8 cellular contexts compared by ENCODE assay signal in the genomic region with DNA sequence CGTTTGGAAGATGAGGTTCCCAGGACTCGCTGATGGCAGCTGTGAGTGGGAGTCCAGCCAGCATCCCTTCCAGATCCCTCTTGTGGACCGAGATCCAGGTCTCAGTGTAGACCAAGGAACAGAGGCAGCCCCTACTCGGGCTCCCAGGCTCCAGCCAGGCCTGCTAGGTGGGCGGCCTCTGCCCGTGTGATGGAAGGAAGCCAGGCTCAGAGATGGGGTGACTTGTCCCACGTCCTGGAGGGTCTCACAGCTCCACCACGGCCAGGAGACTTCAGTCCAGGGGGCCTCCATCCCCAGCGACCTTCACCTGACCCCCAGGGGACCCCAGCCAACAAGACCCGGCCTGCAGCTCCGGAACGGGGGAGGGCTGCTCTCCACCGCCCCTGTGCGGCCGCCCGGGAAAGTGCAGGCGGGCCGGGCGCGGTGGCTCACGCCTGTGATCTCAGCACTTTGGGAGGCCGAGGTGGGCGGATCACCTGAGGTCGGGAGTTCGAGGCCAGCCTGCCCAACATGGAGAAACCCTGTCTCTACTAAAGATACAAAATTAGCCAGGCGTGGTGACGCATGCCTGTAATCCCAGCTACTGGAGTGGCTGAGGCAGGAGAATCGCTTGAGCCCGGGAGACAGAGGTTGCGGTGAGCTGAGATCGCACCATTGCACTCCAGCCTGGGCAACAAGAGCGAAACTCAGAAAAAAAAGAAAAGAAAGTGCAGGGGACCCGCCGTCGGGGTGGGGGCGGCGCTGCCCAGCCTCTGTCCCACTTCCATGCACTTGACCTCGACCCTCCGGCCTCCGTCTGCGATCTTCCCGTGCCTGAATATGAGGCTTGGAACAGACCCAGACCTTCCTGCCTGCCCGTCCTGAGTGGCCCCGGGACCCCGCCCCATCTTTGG. TPM values are rescaled to one million over a fixed set of nuclear protein-coding genes. Genes with fewer than 3 reads are reported as not detected.
DNase-seq lines count a peak whose midpoint lies in the region; ATAC-seq, FAIRE-seq and TF ChIP-seq lines count a peak whose summit lies in the region.

No MANE protein-coding gene starts in this region.

- peak; percentile 18 for DNase-seq in ACHN
- DNase-seq in GM12891 (ENCODE audit: insufficient read length, low spot score) = no peak
- DNase-seq in SW480 (ENCODE audit: low spot score) = peak; percentile 53
- DNase-seq in cerebellar cortex (ENCODE audit: low spot score) = peak; percentile 77
- peak; percentile 40 for DNase-seq in myocyte (ENCODE audit: low read depth)
- no peak for DNase-seq in NCI-H2081 (lab: John Stamatoyannopoulos, UW)

- peak; percentile 74 for FAIRE-seq in GM12891 (lab: Jason Lieb, UNC)

- in situ Hi-C loops in ACHN (cut with HindIII; ENCODE audit: low pct_ligation_motif_present, low pct_unique_long_range_greater_than_20kb, low sequenced_read_pairs) = no loop called here

- ATAC-seq in GM19463 (IDR thresholded peaks at IDR 0.05; ENCODE audit: unreplicated experiment) (no peak), GM21786 (IDR thresholded peaks at IDR 0.05; ENCODE audit: unreplicated experiment) (no peak)

- TF ChIP-seq POLR2A in GM12891 (IDR thresholded peaks at IDR 0.05; ENCODE audit: low read depth, low read length) = no peak

TF ChIP-seq in GM12891, 5 proteins besides CTCF, POLR2A, EP300 and RAD21:
- TF ChIP-seq TAF1 (IDR thresholded peaks at IDR 0.05; ENCODE audit: low read depth, low read length) = no peak
- no peak for TF ChIP-seq POLR2AphosphoS5 (IDR thresholded peaks at IDR 0.05; ENCODE audit: low read depth, low read length)
- TF ChIP-seq PAX5 (IDR thresholded peaks at IDR 0.05; ENCODE audit: insufficient read depth, low read length, severe bottlenecking) = no peak
- TF ChIP-seq POU2F2 (IDR thresholded peaks at IDR 0.05; ENCODE audit: low read depth, low read length) = no peak
- TF ChIP-seq SPI1 (IDR thresholded peaks at IDR 0.05; ENCODE audit: low read depth, low read length) = no peak

RNA-seq across cellular contexts. Expression of a gene that starts 0.6 kb away (rescaled TPM):
- 0.68 TPM for polyA plus RNA-seq in GM12891 (2012; ENCODE audit: low read depth, missing spikeins)
- 0.29 and 0.52 TPM in 2 replicates for total RNA-seq in myocyte
- polyA plus RNA-seq in myocyte (2012) = 1.7 TPM

RNA-seq across cellular contexts. Expression of a gene that starts 11.6 kb away (rescaled TPM):
- 5.4 TPM for polyA plus RNA-seq in GM12891 (2012; ENCODE audit: low read depth, missing spikeins)
- 64.5 and 75.2 TPM in 2 replicates for total RNA-seq in myocyte
- 14.5 TPM for polyA plus RNA-seq in myocyte (2012)

RNA-seq across cellular contexts. Expression of a gene that starts 34.9 kb away (rescaled TPM):
- polyA plus RNA-seq in GM12891 (2012; ENCODE audit: low read depth, missing spikeins) = 0.05 TPM
- 4.4 and 7.9 TPM in 2 replicates for total RNA-seq in myocyte
- polyA plus RNA-seq in myocyte (2012) = 18.2 TPM

RNA-seq across cellular contexts. Expression of a gene that starts 35.9 kb away (rescaled TPM):
- polyA plus RNA-seq in GM12891 (2012; ENCODE audit: low read depth, missing spikeins) = 23.2 TPM
- 103 and 139 TPM in 2 replicates for total RNA-seq in myocyte
- 85.6 TPM for polyA plus RNA-seq in myocyte (2012)

RNA-seq across cellular contexts. Expression of a gene that starts 48.2 kb away (rescaled TPM):
- 0.42 TPM for polyA plus RNA-seq in GM12891 (2012; ENCODE audit: low read depth, missing spikeins)
- total RNA-seq in myocyte = not detected in 2 replicates
- polyA plus RNA-seq in myocyte (2012) = 0.14 TPM

Comparison
In these comparisons a context has a peak if more than half of its experiments do, and no peak if none do; other contexts are left out.
1. DNase-seq: peak in ACHN (single experiment), SW480 (single experiment), cerebellar cortex (single experiment) and myocyte (single experiment); none in GM12891 (single experiment) and NCI-H2081 (0 of 2).